Comparison of ENCODE assay signal across 1 cellular context in the genomic region with DNA sequence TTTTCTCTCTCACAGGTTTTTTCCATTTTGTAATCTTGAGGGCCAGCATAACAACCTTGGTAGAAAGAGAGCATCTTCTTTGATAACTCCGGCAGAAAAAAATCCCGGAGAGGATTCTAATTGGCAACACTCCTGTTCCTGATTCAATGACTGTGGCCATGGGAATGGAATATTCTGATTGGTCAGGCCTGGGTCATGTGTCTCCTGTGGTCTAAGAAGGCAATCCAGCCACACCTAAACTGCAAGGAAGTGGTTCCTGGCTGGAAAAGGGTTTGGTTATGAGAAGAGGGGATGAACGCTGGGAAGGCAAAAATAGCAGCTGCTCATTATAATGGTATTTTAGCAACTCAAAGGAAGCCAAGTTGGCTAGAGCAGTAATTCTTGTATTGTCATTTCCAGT.
A peak's percentile ranks its signal among the peaks of the same experiment; 100 is the strongest.
TF ChIP-seq lines count a peak whose summit lies in the region.

No MANE protein-coding gene starts in this region.

TF ChIP-seq in WTC11, 78 proteins besides CTCF, POLR2A, EP300 and RAD21 (continued from another document):
- TF ChIP-seq, protein P1, sequence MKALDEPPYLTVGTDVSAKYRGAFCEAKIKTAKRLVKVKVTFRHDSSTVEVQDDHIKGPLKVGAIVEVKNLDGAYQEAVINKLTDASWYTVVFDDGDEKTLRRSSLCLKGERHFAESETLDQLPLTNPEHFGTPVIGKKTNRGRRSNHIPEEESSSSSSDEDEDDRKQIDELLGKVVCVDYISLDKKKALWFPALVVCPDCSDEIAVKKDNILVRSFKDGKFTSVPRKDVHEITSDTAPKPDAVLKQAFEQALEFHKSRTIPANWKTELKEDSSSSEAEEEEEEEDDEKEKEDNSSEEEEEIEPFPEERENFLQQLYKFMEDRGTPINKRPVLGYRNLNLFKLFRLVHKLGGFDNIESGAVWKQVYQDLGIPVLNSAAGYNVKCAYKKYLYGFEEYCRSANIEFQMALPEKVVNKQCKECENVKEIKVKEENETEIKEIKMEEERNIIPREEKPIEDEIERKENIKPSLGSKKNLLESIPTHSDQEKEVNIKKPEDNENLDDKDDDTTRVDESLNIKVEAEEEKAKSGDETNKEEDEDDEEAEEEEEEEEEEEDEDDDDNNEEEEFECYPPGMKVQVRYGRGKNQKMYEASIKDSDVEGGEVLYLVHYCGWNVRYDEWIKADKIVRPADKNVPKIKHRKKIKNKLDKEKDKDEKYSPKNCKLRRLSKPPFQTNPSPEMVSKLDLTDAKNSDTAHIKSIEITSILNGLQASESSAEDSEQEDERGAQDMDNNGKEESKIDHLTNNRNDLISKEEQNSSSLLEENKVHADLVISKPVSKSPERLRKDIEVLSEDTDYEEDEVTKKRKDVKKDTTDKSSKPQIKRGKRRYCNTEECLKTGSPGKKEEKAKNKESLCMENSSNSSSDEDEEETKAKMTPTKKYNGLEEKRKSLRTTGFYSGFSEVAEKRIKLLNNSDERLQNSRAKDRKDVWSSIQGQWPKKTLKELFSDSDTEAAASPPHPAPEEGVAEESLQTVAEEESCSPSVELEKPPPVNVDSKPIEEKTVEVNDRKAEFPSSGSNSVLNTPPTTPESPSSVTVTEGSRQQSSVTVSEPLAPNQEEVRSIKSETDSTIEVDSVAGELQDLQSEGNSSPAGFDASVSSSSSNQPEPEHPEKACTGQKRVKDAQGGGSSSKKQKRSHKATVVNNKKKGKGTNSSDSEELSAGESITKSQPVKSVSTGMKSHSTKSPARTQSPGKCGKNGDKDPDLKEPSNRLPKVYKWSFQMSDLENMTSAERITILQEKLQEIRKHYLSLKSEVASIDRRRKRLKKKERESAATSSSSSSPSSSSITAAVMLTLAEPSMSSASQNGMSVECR (CRISPR knock-in tag; IDR thresholded peaks at IDR 0.05; ENCODE audit: borderline replicate concordance), result no peak
- TF ChIP-seq ZNF671 (CRISPR knock-in tag; IDR thresholded peaks at IDR 0.05), result no peak
- no peak for TF ChIP-seq ZNF121 (CRISPR knock-in tag; IDR thresholded peaks at IDR 0.05)
- no peak for TF ChIP-seq KAT7 (CRISPR knock-in tag; IDR thresholded peaks at IDR 0.05; ENCODE audit: borderline replicate concordance)
- TF ChIP-seq, protein P2, sequence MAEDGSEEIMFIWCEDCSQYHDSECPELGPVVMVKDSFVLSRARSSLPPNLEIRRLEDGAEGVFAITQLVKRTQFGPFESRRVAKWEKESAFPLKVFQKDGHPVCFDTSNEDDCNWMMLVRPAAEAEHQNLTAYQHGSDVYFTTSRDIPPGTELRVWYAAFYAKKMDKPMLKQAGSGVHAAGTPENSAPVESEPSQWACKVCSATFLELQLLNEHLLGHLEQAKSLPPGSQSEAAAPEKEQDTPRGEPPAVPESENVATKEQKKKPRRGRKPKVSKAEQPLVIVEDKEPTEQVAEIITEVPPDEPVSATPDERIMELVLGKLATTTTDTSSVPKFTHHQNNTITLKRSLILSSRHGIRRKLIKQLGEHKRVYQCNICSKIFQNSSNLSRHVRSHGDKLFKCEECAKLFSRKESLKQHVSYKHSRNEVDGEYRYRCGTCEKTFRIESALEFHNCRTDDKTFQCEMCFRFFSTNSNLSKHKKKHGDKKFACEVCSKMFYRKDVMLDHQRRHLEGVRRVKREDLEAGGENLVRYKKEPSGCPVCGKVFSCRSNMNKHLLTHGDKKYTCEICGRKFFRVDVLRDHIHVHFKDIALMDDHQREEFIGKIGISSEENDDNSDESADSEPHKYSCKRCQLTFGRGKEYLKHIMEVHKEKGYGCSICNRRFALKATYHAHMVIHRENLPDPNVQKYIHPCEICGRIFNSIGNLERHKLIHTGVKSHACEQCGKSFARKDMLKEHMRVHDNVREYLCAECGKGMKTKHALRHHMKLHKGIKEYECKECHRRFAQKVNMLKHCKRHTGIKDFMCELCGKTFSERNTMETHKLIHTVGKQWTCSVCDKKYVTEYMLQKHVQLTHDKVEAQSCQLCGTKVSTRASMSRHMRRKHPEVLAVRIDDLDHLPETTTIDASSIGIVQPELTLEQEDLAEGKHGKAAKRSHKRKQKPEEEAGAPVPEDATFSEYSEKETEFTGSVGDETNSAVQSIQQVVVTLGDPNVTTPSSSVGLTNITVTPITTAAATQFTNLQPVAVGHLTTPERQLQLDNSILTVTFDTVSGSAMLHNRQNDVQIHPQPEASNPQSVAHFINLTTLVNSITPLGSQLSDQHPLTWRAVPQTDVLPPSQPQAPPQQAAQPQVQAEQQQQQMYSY (CRISPR knock-in tag; IDR thresholded peaks at IDR 0.05), result peak; percentile 69
TF ChIP-seq in WTC11: peak in this region for 3.
